In genomic region chr7:95509199-95509598, GRCh38 we compare ENCODE assay signal across 1 cellular context.
TF ChIP-seq lines count a peak whose summit lies in the region.

No MANE protein-coding gene starts in this region.

TF ChIP-seq in H1, 55 proteins besides CTCF, POLR2A, EP300 and RAD21 (continued from another document):
- TF ChIP-seq CHD7 (IDR thresholded peaks at IDR 0.05; ENCODE audit: insufficient replicate concordance, low read length) (no peak), RFX5 (IDR thresholded peaks at IDR 0.05; ENCODE audit: borderline replicate concordance, low read depth, low read length) (no peak), NANOG (IDR thresholded peaks at IDR 0.05; ENCODE audit: insufficient read depth, low read depth, low read length, poor library complexity, severe bottlenecking) (no peak), SIN3A (conservative IDR thresholded peaks at IDR 0.05 in 1 of 2, IDR thresholded peaks at IDR 0.05 in 1 of 2; ENCODE audit: low read depth in 1 of 2, low read length in 2 of 2) (no peak), CEBPB (IDR thresholded peaks at IDR 0.05; ENCODE audit: low read depth, low read length) (no peak), CHD2 (IDR thresholded peaks at IDR 0.05; ENCODE audit: low read length) (no peak), GTF2F1 (IDR thresholded peaks at IDR 0.05; ENCODE audit: borderline replicate concordance, low read depth, low read length) (no peak)
